ENCODE assay signal across 18 cellular contexts in genomic region chr1:61839702-61840101, GRCh38.
DNase-seq lines count a peak whose midpoint lies in the region; TF ChIP-seq lines count a peak whose summit lies in the region.
"Had no signal": no experiment of that assay in that cellular context is flagged by ENCODE, and none has a peak within 500 bp of the region (broad histone marks: within the 10 kb centered on the region; RNA-seq: fewer than 3 reads in every experiment).

No MANE protein-coding gene starts in this region.

- no peaks in the 10 kb centered on the region for H3K9me3 Mint-ChIP-seq in activated CD4-positive, alpha-beta memory T cell treated with anti-CD3 and anti-CD28 coated beads, Interleukin-2, amount 10 ng/mL, durations not matched to agents 7 days and 5 days
- no peaks in the 10 kb centered on the region for H3K9me3 Mint-ChIP-seq in Caco-2 (ENCODE audit: unreplicated experiment)
- H3K9me3 Mint-ChIP-seq: activated naive CD8-positive, alpha-beta T cell treated with anti-CD3 and anti-CD28 coated beads for 36 hours had no signal

- no peak for TF ChIP-seq CTCF in AG04449 (IDR thresholded peaks at IDR 0.05; ENCODE audit: insufficient read depth, low read length, missing control alignments)
- no peak for TF ChIP-seq CTCF in cardiac fibroblast (IDR thresholded peaks at IDR 0.05; ENCODE audit: low read depth, low read length)
- no peak for TF ChIP-seq CTCF in kidney epithelial cell (IDR thresholded peaks at IDR 0.05; ENCODE audit: insufficient read depth, low read length, poor library complexity, severe bottlenecking)
- no peak for TF ChIP-seq CTCF in Caco-2 (IDR thresholded peaks at IDR 0.05; ENCODE audit: insufficient read depth in 1 of 2, low read depth in 1 of 2, low read length in 1 of 2, severe bottlenecking in 1 of 2, unreplicated experiment in 1 of 2)
- no peak for TF ChIP-seq CTCF in MM.1S (IDR thresholded peaks at IDR 0.05; ENCODE audit: low read length)

- no TSS peak for BruUV-seq in Caco-2 (replicated peaks; lab: Mats Ljungman, UMichigan)

- no peak overlapping the region for H3K9ac ChIP-seq in HUES6 (ENCODE audit: low read length)
- no peak overlapping the region for H3K9ac ChIP-seq in MM.1S (ENCODE audit: low read length)

- H3K9me2 ChIP-seq in MM.1S (replicated peaks; ENCODE audit: insufficient read depth, low read length) = no peaks in the 10 kb centered on the region

- no peak overlapping the region for H3K4me3 ChIP-seq in AG04449 (ENCODE audit: low read depth, low read length)
- H3K4me3 ChIP-seq in HUES6 (ENCODE audit: low read depth, low read length) = no peak overlapping the region
- H3K4me3 ChIP-seq in cardiac fibroblast (replicated peaks in 1 of 2; ENCODE audit: low read depth in 2 of 2, low read length in 2 of 2) = no peak overlapping the region
- no peak overlapping the region for H3K4me3 ChIP-seq in kidney epithelial cell (ENCODE audit: low read depth, low read length)
- no peak overlapping the region for H3K4me3 ChIP-seq in Caco-2 (ENCODE audit: low read depth, low read length)
- H3K4me3 ChIP-seq in MM.1S (ENCODE audit: low read length) = no peak overlapping the region
- H3K4me3 ChIP-seq: skin epidermis, uterus had no signal

- H3K4me1 Mint-ChIP-seq in activated CD4-positive, alpha-beta memory T cell treated with anti-CD3 and anti-CD28 coated beads, Interleukin-2, amount 10 ng/mL, durations not matched to agents 7 days and 5 days = no peaks in the 10 kb centered on the region
- peaks cover 13% of the 10 kb centered on the region for H3K4me1 Mint-ChIP-seq in Caco-2 (ENCODE audit: low read depth, unreplicated experiment)
- H3K4me1 Mint-ChIP-seq: B cell had no signal

- H2AFZ ChIP-seq in MM.1S (ENCODE audit: low read length) = no peak overlapping the region

- H3K27me3 ChIP-seq in HUES6 (ENCODE audit: control insufficient read depth, insufficient read depth, low read length) (no peaks in the 10 kb centered on the region), kidney epithelial cell (ENCODE audit: control insufficient read depth, insufficient read depth, low read length) (no peaks in the 10 kb centered on the region), Caco-2 (replicated peaks; ENCODE audit: control insufficient read depth, insufficient read depth, low read length) (no peaks in the 10 kb centered on the region), MM.1S (replicated peaks; ENCODE audit: insufficient read depth, low read length) (no peaks in the 10 kb centered on the region)
- H3K27me3 ChIP-seq: uterus had no signal

- H3K4me2 ChIP-seq in MM.1S (ENCODE audit: low read depth, low read length) = no peak overlapping the region

- H3K79me2 ChIP-seq in MM.1S (ENCODE audit: low read length) = no peaks in the 10 kb centered on the region

- no peaks in the 10 kb centered on the region; the same call in 1 of the 2 replicates for H3K36me3 ChIP-seq in HUES6 (ENCODE audit: control insufficient read depth, insufficient read depth, low read length)
- no peaks in the 10 kb centered on the region for H3K36me3 ChIP-seq in kidney epithelial cell (ENCODE audit: control insufficient read depth, insufficient read depth, low read length)
- H3K36me3 ChIP-seq in Caco-2 (ENCODE audit: control insufficient read depth, insufficient read depth, low read length) = no peaks in the 10 kb centered on the region
- H3K36me3 ChIP-seq in MM.1S (replicated peaks; ENCODE audit: insufficient read depth, low read length) = no peaks in the 10 kb centered on the region
- H3K36me3 ChIP-seq: uterus had no signal

- peak; percentile 49 for DNase-seq in AG04449 (ENCODE audit: low read depth, low spot score)
- DNase-seq in cardiac fibroblast (ENCODE audit: low read depth in 2 of 2) = peak; percentile 52 to 71
- DNase-seq in kidney epithelial cell (ENCODE audit: low read depth) = peak; percentile 9
- DNase-seq in activated CD4-positive, alpha-beta memory T cell treated with anti-CD3 and anti-CD28 coated beads, Interleukin-2, amount 10 ng/mL, durations not matched to agents 7 days and 5 days = no peak
- no peak for DNase-seq in Caco-2
- no peak for DNase-seq in MM.1S
- DNase-seq in stimulated activated CD8-positive, alpha-beta memory T cell treated with anti-CD3 and anti-CD28 coated beads, Interleukin-4, amount 100 ng/mL, for 48 hours = no peak
- DNase-seq: activated naive CD8-positive, alpha-beta T cell treated with anti-CD3 and anti-CD28 coated beads for 36 hours; endodermal cell; GF-D8; NCI-H1048; NCI-H446; Right ventricle myocardium superior; uterus had no signal

- intact Hi-C loops in Caco-2 (cut with micrococcal nuclease; ENCODE audit: unreplicated experiment) = no loop called here

- H3F3A ChIP-seq in MM.1S (ENCODE audit: insufficient read depth, low read length) = no peaks in the 10 kb centered on the region

- H3K4me1 ChIP-seq in HUES6 (ENCODE audit: control insufficient read depth, insufficient read depth, low read length) = peaks cover 8% of the 10 kb centered on the region
- no peaks in the 10 kb centered on the region for H3K4me1 ChIP-seq in Caco-2
- H3K4me1 ChIP-seq in MM.1S (ENCODE audit: low read length) = no peaks in the 10 kb centered on the region
- H3K4me1 ChIP-seq: uterus had no signal

- H4K20me1 ChIP-seq in MM.1S (ENCODE audit: insufficient read depth, low read length) = no peaks in the 10 kb centered on the region

- H3K4me3 Mint-ChIP-seq in activated CD4-positive, alpha-beta memory T cell treated with anti-CD3 and anti-CD28 coated beads, Interleukin-2, amount 10 ng/mL, durations not matched to agents 7 days and 5 days = no peak overlapping the region
- H3K4me3 Mint-ChIP-seq in Caco-2 (ENCODE audit: unreplicated experiment) = no peak overlapping the region
- H3K4me3 Mint-ChIP-seq: activated naive CD8-positive, alpha-beta T cell treated with anti-CD3 and anti-CD28 coated beads for 36 hours; B cell; endodermal cell had no signal

- peak overlapping the region; percentile 32; the same call in 1 of the 2 replicates for H3K27ac ChIP-seq in HUES6 (ENCODE audit: low read depth, low read length)
- H3K27ac ChIP-seq in MM.1S (ENCODE audit: low read length) = no peak overlapping the region
- H3K27ac ChIP-seq: HL-60, skin epidermis had no signal

- CTCF ChIA-PET in AG04449 (lab: Yijun Ruan, JAX) = interaction anchor here (0.7 to 1.1 kb wide), 3 partner anchors 12 to 796 kb away, joined by 3 to 4 read pairs (median 3); no protein-coding TSS in a partner anchor
- CTCF ChIA-PET in activated CD4-positive, alpha-beta memory T cell treated with anti-CD3 and anti-CD28 coated beads, Interleukin-2, amount 10 ng/mL, durations not matched to agents 7 days and 5 days (lab: Charles Lee) = no interaction called here
- CTCF ChIA-PET in Caco-2 (lab: Charles Lee) = no interaction called here

- no peaks in the 10 kb centered on the region for H3K27me3 Mint-ChIP-seq in activated CD4-positive, alpha-beta memory T cell treated with anti-CD3 and anti-CD28 coated beads, Interleukin-2, amount 10 ng/mL, durations not matched to agents 7 days and 5 days
- H3K27me3 Mint-ChIP-seq in Caco-2 (ENCODE audit: insufficient read depth, unreplicated experiment) = no peaks in the 10 kb centered on the region
- H3K27me3 Mint-ChIP-seq: activated naive CD8-positive, alpha-beta T cell treated with anti-CD3 and anti-CD28 coated beads for 36 hours; B cell had no signal

- H3K36me3 Mint-ChIP-seq in activated CD4-positive, alpha-beta memory T cell treated with anti-CD3 and anti-CD28 coated beads, Interleukin-2, amount 10 ng/mL, durations not matched to agents 7 days and 5 days (ENCODE audit: low read depth) = no peaks in the 10 kb centered on the region
- H3K36me3 Mint-ChIP-seq in Caco-2 (ENCODE audit: insufficient read depth, unreplicated experiment) = peaks cover 20% of the 10 kb centered on the region
- H3K36me3 Mint-ChIP-seq: activated naive CD8-positive, alpha-beta T cell treated with anti-CD3 and anti-CD28 coated beads for 36 hours had no signal

- H3K9me3 ChIP-seq in HUES6 (ENCODE audit: control insufficient read depth, insufficient read depth, low read depth, low read length) (no peaks in the 10 kb centered on the region; the same call in 1 of the 2 replicates), Caco-2 (no peaks in the 10 kb centered on the region), MM.1S (replicated peaks; ENCODE audit: insufficient read depth, low read length) (no peaks in the 10 kb centered on the region)
- H3K9me3 ChIP-seq: uterus had no signal

- POLR2A ChIA-PET in AG04449 (lab: Yijun Ruan, JAX) (no interaction called here), Caco-2 (lab: Charles Lee) (no interaction called here)
- POLR2A ChIA-PET in activated CD4-positive, alpha-beta memory T cell treated with anti-CD3 and anti-CD28 coated beads, Interleukin-2, amount 10 ng/mL, durations not matched to agents 7 days and 5 days (lab: Charles Lee) = no interaction called here

- H3K27ac Mint-ChIP-seq in activated CD4-positive, alpha-beta memory T cell treated with anti-CD3 and anti-CD28 coated beads, Interleukin-2, amount 10 ng/mL, durations not matched to agents 7 days and 5 days = no peak overlapping the region
- no peak overlapping the region for H3K27ac Mint-ChIP-seq in Caco-2 (ENCODE audit: unreplicated experiment)
- H3K27ac Mint-ChIP-seq: activated naive CD8-positive, alpha-beta T cell treated with anti-CD3 and anti-CD28 coated beads for 36 hours; B cell; endodermal cell had no signal

Comparison
In these comparisons a context has a peak if more than half of its experiments do, and no peak if none do; other contexts are left out.
1. DNase-seq: peak in AG04449 (single experiment), cardiac fibroblast (2 of 2) and kidney epithelial cell (single experiment); none in activated CD4-positive, alpha-beta memory T cell treated with anti-CD3 and anti-CD28 coated beads, Interleukin-2, amount 10 ng/mL, durations not matched to agents 7 days and 5 days (single experiment), Caco-2 (0 of 2), MM.1S (single experiment) and stimulated activated CD8-positive, alpha-beta memory T cell treated with anti-CD3 and anti-CD28 coated beads, Interleukin-4, amount 100 ng/mL, for 48 hours (single experiment).